8 cellular contexts compared by ENCODE assay signal in genomic region chr1:161185282-161185682, GRCh38. TPM values are rescaled to one million over a fixed set of nuclear protein-coding genes. Genes with fewer than 3 reads are reported as not detected.
DNase-seq lines count a peak whose midpoint lies in the region; ATAC-seq lines count a peak whose summit lies in the region.

No MANE protein-coding gene starts in this region.

- peak; percentile 73 for ATAC-seq in HG03060 (IDR thresholded peaks at IDR 0.05; ENCODE audit: low read depth, unreplicated experiment)

- peak; percentile 70 for DNase-seq in NK-92 treated with Interleukin-12 subunit alpha and Interleukin-12 subunit beta, amount 100 ng/mL, for 24 hours (lab: John Stamatoyannopoulos, UW)
- DNase-seq in NK-92 (lab: John Stamatoyannopoulos, UW; ENCODE audit: unreplicated experiment) (no peak), NOMO-1 treated with dmso at 0.1 percent for 144 hours (lab: John Stamatoyannopoulos, UW; ENCODE audit: unreplicated experiment) (peak; percentile 97), glomerular endothelial cell (ENCODE audit: extremely low read depth, low read depth, low spot score) (peak; percentile 87), NCI-H526 treated with DMSO at 0.1 percent for 48 hours (lab: John Stamatoyannopoulos, UW) (no peak)
- peak; percentile 48 to 57 for DNase-seq in activated T-helper 1 cell treated with anti-CD3 and anti-CD28 coated beads, Interleukin-2, amount 50 U/mL, for 16 hours (ENCODE audit: low read depth in 1 of 2, low spot score in 1 of 2)
- peak; percentile 33 for DNase-seq in stimulated activated CD4-positive, alpha-beta T cell treated with anti-CD3 and anti-CD28 coated beads, Interleukin-12 subunit alpha, Interleukin-12 subunit beta, amount 100 ng/mL, for 4 hours

RNA-seq across cellular contexts. Expression of gene B4GALT3, which starts 8.0 kb away (rescaled TPM):
- 38.4 and 43.5 TPM in 2 replicates for total RNA-seq in glomerular endothelial cell

RNA-seq across cellular contexts. Expression of gene ADAMTS4, which starts 13.6 kb away (rescaled TPM):
- 16.6 and 23.8 TPM in 2 replicates for total RNA-seq in glomerular endothelial cell

RNA-seq across cellular contexts. Expression of gene NDUFS2, which starts 16.9 kb away (rescaled TPM):
- 113 and 141 TPM in 2 replicates for total RNA-seq in glomerular endothelial cell

RNA-seq across cellular contexts. Expression of gene PPOX, which starts 19.1 kb away (rescaled TPM):
- 17.2 and 23.5 TPM in 2 replicates for total RNA-seq in glomerular endothelial cell

RNA-seq across cellular contexts. Expression of gene USP21, which starts 26.0 kb away (rescaled TPM):
- total RNA-seq in glomerular endothelial cell, result 9.8 and 13.1 TPM in 2 replicates

Comparison
In these comparisons a context has a peak if more than half of its experiments do, and no peak if none do; other contexts are left out.
1. DNase-seq: peak in NK-92 treated with Interleukin-12 subunit alpha and Interleukin-12 subunit beta, amount 100 ng/mL, for 24 hours (single experiment), NOMO-1 treated with dmso at 0.1 percent for 144 hours (single experiment), activated T-helper 1 cell treated with anti-CD3 and anti-CD28 coated beads, Interleukin-2, amount 50 U/mL, for 16 hours (2 of 2), glomerular endothelial cell (single experiment) and stimulated activated CD4-positive, alpha-beta T cell treated with anti-CD3 and anti-CD28 coated beads, Interleukin-12 subunit alpha, Interleukin-12 subunit beta, amount 100 ng/mL, for 4 hours (single experiment); none in NK-92 (single experiment) and NCI-H526 treated with DMSO at 0.1 percent for 48 hours (single experiment).